28 cellular contexts compared by ENCODE assay signal in the genomic region with DNA sequence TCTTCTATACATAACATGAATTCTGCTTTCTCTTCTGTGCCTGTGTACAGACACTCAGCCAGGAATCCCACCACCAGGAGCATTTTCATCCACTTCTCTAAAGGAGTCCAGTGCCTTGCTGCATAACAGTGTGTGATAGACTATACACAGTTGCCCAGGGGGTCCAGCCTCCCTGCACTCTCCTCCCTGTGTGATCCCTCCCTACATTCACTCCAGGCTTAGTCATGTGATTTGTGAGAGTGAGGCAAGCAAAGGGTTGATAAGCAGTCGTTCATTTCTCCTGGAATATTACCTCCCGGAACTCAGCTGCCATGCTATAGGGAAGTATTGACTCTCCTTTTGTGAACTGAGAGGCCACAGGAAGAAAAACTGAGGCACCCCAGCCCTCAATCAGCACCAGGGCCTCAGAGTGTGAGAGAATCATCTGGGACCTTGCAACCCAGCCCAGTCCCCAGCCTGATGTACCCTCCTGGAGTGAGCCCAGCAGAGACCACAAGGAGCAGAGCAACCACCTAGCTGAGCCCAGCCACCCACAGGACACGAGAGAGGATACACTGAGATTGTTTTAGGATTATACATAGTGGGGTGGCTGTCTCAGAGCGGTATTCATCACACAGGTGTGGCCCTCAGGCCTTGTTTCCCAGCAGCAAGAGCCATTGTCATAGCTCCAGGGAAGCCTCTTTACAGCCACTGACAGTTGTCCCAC.
"Had no signal": no experiment of that assay in that cellular context is flagged by ENCODE, and none has a peak within 500 bp of the region (broad histone marks: within the 10 kb centered on the region; RNA-seq: fewer than 3 reads in every experiment).

No MANE protein-coding gene starts in this region.

- H3K36me3 ChIP-seq: brain microvascular endothelial cell, heart left ventricle, left lung, ovary, spleen, suprapubic skin, tibial artery, upper lobe of right lung had no signal

- H3K4me3 Mint-ChIP-seq: activated naive CD8-positive, alpha-beta T cell; dendritic cell treated with granulocyte-macrophage colony-stimulating factor and Interleukin-4, amounts not matched to agents 40 ng/mL and 50 ng/mL, for 4 days; endodermal cell; naive B cell; nephron progenitor cell; T-helper 1 cell treated with Interleukin-12 subunit alpha and Interleukin-12 subunit beta and Interleukin-4 antibody, amounts not matched to agents 30 μg/mL and 1 μg/mL, for 36 hours had no signal

- H3K36me3 Mint-ChIP-seq: activated naive CD8-positive, alpha-beta T cell; naive B cell had no signal

- H3K27ac Mint-ChIP-seq: activated naive CD8-positive, alpha-beta T cell; dendritic cell treated with granulocyte-macrophage colony-stimulating factor and Interleukin-4, amounts not matched to agents 40 ng/mL and 50 ng/mL, for 4 days; endodermal cell; naive B cell; nephron progenitor cell; progenitor cell of endocrine pancreas; T-helper 1 cell treated with Interleukin-12 subunit alpha and Interleukin-12 subunit beta and Interleukin-4 antibody, amounts not matched to agents 30 μg/mL and 1 μg/mL, for 36 hours had no signal

- H3K9me3 Mint-ChIP-seq: endodermal cell, nephron progenitor cell had no signal

- H3K27me3 ChIP-seq: brain microvascular endothelial cell, heart left ventricle, left lung, ovary, suprapubic skin, tibial artery, upper lobe of right lung had no signal

- H3K9me3 ChIP-seq: ovary, spleen, suprapubic skin, tibial artery, upper lobe of right lung had no signal

- H3K27ac ChIP-seq: brain microvascular endothelial cell, heart left ventricle, left lung, ovary, spleen, suprapubic skin, tibial artery, upper lobe of right lung, VCaP had no signal

- H3K27me3 Mint-ChIP-seq: progenitor cell of endocrine pancreas had no signal

- H3K4me1 Mint-ChIP-seq: naive B cell, nephron progenitor cell had no signal

- ATAC-seq: esophagus mucosa, left lung, upper lobe of right lung had no signal

- H3K4me3 ChIP-seq: heart left ventricle, left lung, ovary, spleen, suprapubic skin, tibial artery, upper lobe of right lung had no signal

- DNase-seq: activated CD4-positive, alpha-beta T cell treated with anti-CD3 and anti-CD28 coated beads for 4 hours; activated CD4-positive, alpha-beta T cell treated with anti-CD3 and anti-CD28 coated beads, Interleukin-2, amount 50 U/mL, for 4 hours; activated effector memory CD4-positive, alpha-beta T cell treated with Interleukin-2 at 50 U/mL for 16 hours; activated naive CD4-positive, alpha-beta T cell treated with Interleukin-2 at 50 U/mL for 16 hours; activated T-cell treated with anti-CD3 and anti-CD28 coated beads for 4 hours; amniotic stem cell; brain microvascular endothelial cell; caudate nucleus; endodermal cell; foreskin fibroblast; heart left ventricle; kidney glomerular epithelial cell; left lung; naive B cell; nephron progenitor cell; ovary; spleen; stimulated activated naive CD4-positive, alpha-beta T cell; T-helper 9 cell; tibial artery; upper lobe of right lung had no signal

- H3K4me1 ChIP-seq: tibial artery, upper lobe of right lung had no signal
